1 cellular context compared by ENCODE assay signal in the genomic region with DNA sequence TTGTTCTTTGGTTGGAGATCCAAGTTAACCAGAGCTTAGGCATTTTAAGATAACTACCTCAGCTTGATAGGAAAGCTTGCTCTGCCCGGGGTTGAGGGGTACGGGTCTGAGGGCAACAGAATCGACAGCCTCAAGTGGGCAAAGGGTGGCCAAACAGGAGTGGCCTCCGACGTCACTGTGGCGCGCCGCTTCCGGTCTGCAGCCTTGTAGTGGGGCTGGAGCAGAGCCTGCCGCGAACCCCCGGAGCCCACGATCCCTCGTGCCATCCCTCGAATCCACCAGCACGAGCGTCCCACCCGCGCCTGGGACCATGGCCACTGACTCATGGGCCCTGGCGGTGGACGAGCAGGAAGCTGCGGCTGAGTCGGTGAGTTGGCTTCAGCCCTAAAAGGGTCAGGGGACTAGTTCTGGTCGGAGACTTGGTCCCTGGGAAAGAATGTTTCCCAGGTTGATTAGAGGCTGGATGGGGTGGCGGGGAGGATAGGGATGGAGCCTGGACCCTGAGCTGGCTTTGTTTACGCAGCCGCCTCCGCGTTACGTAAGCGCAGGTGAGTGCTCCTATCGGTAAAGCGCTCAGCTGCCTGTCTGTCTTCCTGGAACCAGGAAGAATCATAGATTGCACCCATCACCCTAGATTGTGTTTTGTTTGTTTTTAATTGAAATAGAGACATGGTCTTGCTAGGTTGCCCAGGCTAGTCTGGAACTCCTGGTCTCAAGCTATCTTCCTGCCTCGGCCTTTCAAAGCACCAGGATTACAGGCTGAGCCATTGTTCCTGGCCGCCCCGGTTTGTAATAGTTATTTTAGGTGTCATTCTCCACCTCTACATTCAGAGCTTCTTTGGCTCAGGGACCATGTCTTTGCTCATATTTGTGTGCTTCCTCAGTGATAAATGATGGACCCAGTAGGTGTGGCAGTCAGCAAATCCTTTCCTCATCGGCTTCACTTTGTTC.
TF ChIP-seq lines count a peak whose summit lies in the region.

A gene (plus strand): TSS at position 199 of the 951 bp plus-strand sequence. CDS start 112 bp downstream, at position 311.

TF ChIP-seq in HepG2, 621 proteins besides CTCF, POLR2A, EP300 and RAD21 (continued from another document and continues in another):
- TF ChIP-seq, protein P1, sequence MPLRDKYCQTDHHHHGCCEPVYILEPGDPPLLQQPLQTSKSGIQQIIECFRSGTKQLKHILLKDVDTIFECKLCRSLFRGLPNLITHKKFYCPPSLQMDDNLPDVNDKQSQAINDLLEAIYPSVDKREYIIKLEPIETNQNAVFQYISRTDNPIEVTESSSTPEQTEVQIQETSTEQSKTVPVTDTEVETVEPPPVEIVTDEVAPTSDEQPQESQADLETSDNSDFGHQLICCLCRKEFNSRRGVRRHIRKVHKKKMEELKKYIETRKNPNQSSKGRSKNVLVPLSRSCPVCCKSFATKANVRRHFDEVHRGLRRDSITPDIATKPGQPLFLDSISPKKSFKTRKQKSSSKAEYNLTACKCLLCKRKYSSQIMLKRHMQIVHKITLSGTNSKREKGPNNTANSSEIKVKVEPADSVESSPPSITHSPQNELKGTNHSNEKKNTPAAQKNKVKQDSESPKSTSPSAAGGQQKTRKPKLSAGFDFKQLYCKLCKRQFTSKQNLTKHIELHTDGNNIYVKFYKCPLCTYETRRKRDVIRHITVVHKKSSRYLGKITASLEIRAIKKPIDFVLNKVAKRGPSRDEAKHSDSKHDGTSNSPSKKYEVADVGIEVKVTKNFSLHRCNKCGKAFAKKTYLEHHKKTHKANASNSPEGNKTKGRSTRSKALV (CRISPR knock-in tag; IDR thresholded peaks at IDR 0.05): no peak; the same call in 1 of the 2 replicates
- peak; percentile 91 for TF ChIP-seq CEBPG (CRISPR knock-in tag; IDR thresholded peaks at IDR 0.05)
- no peak for TF ChIP-seq ZNF781 (CRISPR knock-in tag; IDR thresholded peaks at IDR 0.05; ENCODE audit: borderline replicate concordance, not compliant biosample characterization)
- peak; percentile 99 for TF ChIP-seq ZNF788 (CRISPR knock-in tag; IDR thresholded peaks at IDR 0.05; ENCODE audit: borderline replicate concordance)
- TF ChIP-seq, protein P2, sequence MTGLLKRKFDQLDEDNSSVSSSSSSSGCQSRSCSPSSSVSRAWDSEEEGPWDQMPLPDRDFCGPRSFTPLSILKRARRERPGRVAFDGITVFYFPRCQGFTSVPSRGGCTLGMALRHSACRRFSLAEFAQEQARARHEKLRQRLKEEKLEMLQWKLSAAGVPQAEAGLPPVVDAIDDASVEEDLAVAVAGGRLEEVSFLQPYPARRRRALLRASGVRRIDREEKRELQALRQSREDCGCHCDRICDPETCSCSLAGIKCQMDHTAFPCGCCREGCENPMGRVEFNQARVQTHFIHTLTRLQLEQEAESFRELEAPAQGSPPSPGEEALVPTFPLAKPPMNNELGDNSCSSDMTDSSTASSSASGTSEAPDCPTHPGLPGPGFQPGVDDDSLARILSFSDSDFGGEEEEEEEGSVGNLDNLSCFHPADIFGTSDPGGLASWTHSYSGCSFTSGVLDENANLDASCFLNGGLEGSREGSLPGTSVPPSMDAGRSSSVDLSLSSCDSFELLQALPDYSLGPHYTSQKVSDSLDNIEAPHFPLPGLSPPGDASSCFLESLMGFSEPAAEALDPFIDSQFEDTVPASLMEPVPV (CRISPR knock-in tag; IDR thresholded peaks at IDR 0.05): peak; percentile 96
- peak; percentile 72 for TF ChIP-seq GABPA (IDR thresholded peaks at IDR 0.05; ENCODE audit: low read depth, low read length)
- TF ChIP-seq GABPA (CRISPR knock-in tag; IDR thresholded peaks at IDR 0.05; ENCODE audit: low read depth): peak; percentile 94
- peak; percentile 56; the same call in 1 of the 2 replicates for TF ChIP-seq PPARG (CRISPR knock-in tag; conservative IDR thresholded peaks at IDR 0.05)
- TF ChIP-seq ZNF75D (CRISPR knock-in tag; IDR thresholded peaks at IDR 0.05; ENCODE audit: borderline replicate concordance): no peak
- TF ChIP-seq NKX3-1 (CRISPR knock-in tag; IDR thresholded peaks at IDR 0.05): no peak
- no peak; the same call in 1 of the 2 replicates for TF ChIP-seq ZNF746 (CRISPR knock-in tag; IDR thresholded peaks at IDR 0.05)
- TF ChIP-seq, protein P3, sequence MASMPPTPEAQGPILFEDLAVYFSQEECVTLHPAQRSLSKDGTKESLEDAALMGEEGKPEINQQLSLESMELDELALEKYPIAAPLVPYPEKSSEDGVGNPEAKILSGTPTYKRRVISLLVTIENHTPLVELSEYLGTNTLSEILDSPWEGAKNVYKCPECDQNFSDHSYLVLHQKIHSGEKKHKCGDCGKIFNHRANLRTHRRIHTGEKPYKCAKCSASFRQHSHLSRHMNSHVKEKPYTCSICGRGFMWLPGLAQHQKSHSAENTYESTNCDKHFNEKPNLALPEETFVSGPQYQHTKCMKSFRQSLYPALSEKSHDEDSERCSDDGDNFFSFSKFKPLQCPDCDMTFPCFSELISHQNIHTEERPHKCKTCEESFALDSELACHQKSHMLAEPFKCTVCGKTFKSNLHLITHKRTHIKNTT (CRISPR knock-in tag; IDR thresholded peaks at IDR 0.05): 0 out of 2 replicates have a peak, but pooled peaks have one; percentile 49
- peak; percentile 93; the same call in 1 of the 2 replicates for TF ChIP-seq ZFYVE20 (CRISPR knock-in tag; IDR thresholded peaks at IDR 0.05; ENCODE audit: borderline replicate concordance, low read depth)
- TF ChIP-seq, protein P4, sequence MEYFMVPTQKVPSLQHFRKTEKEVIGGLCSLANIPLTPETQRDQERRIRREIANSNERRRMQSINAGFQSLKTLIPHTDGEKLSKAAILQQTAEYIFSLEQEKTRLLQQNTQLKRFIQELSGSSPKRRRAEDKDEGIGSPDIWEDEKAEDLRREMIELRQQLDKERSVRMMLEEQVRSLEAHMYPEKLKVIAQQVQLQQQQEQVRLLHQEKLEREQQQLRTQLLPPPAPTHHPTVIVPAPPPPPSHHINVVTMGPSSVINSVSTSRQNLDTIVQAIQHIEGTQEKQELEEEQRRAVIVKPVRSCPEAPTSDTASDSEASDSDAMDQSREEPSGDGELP (IDR thresholded peaks at IDR 0.05; ENCODE audit: borderline replicate concordance, low read depth): peak; percentile 94
- TF ChIP-seq ZNF773 (CRISPR knock-in tag; IDR thresholded peaks at IDR 0.05; ENCODE audit: borderline replicate concordance): no peak
- TF ChIP-seq TCF12 (IDR thresholded peaks at IDR 0.05): no peak
- TF ChIP-seq TCF12 (CRISPR knock-in tag; IDR thresholded peaks at IDR 0.05): peak; percentile 94
- peak; percentile 63 for TF ChIP-seq RXRB (CRISPR knock-in tag; IDR thresholded peaks at IDR 0.05; ENCODE audit: borderline replicate concordance)
- TF ChIP-seq, protein P5, sequence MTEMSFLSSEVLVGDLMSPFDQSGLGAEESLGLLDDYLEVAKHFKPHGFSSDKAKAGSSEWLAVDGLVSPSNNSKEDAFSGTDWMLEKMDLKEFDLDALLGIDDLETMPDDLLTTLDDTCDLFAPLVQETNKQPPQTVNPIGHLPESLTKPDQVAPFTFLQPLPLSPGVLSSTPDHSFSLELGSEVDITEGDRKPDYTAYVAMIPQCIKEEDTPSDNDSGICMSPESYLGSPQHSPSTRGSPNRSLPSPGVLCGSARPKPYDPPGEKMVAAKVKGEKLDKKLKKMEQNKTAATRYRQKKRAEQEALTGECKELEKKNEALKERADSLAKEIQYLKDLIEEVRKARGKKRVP (CRISPR knock-in tag; IDR thresholded peaks at IDR 0.05): peak in 1 of 2 experiments; percentile 77; a peak in 2 of 4 replicates
- no peak for TF ChIP-seq NONO (IDR thresholded peaks at IDR 0.05)
- TF ChIP-seq NONO (CRISPR knock-in tag; conservative IDR thresholded peaks at IDR 0.05): peak; percentile 96
- TF ChIP-seq TGIF2 (CRISPR knock-in tag; IDR thresholded peaks at IDR 0.05): no peak; the same call in none of the 2 replicates
- peak; percentile 79 for TF ChIP-seq AGO1 (IDR thresholded peaks at IDR 0.05; ENCODE audit: low read depth, low read length, poor library complexity, severe bottlenecking)
- TF ChIP-seq SALL2 (CRISPR knock-in tag; IDR thresholded peaks at IDR 0.05): no peak
- peak; percentile 91 for TF ChIP-seq TMF1 (CRISPR knock-in tag; IDR thresholded peaks at IDR 0.05; ENCODE audit: low read depth)
- TF ChIP-seq ISX (CRISPR knock-in tag; conservative IDR thresholded peaks at IDR 0.05): no peak
- TF ChIP-seq, protein P6, sequence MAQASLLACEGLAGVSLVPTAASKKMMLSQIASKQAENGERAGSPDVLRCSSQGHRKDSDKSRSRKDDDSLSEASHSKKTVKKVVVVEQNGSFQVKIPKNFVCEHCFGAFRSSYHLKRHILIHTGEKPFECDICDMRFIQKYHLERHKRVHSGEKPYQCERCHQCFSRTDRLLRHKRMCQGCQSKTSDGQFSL (CRISPR knock-in tag; IDR thresholded peaks at IDR 0.05): no peak
- TF ChIP-seq, protein P7, sequence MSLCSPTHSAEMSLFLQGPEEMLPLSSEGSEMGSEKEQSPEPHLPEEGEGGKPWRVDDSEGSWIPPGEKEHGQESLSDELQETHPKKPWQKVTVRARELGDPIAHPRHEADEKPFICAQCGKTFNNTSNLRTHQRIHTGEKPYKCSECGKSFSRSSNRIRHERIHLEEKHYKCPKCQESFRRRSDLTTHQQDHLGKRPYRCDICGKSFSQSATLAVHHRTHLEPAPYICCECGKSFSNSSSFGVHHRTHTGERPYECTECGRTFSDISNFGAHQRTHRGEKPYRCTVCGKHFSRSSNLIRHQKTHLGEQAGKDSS (CRISPR knock-in tag; IDR thresholded peaks at IDR 0.05; ENCODE audit: borderline replicate concordance, low read depth): peak; percentile 73; the same call in 1 of the 2 replicates
- TF ChIP-seq ZSCAN25 (CRISPR knock-in tag; IDR thresholded peaks at IDR 0.05): peak; percentile 62; the same call in 1 of the 2 replicates
- peak; percentile 81; the same call in 1 of the 2 replicates for TF ChIP-seq ZFP41 (CRISPR knock-in tag; IDR thresholded peaks at IDR 0.05; ENCODE audit: borderline replicate concordance)
- no peak for TF ChIP-seq CCAR2 (optimal IDR thresholded peaks at IDR 0.05; ENCODE audit: low read depth, low read length)
- TF ChIP-seq GATAD1 (CRISPR knock-in tag; IDR thresholded peaks at IDR 0.05): peak; percentile 96
- TF ChIP-seq ERF (CRISPR knock-in tag; IDR thresholded peaks at IDR 0.05): peak; percentile 94
- no peak; the same call in 1 of the 2 replicates for TF ChIP-seq ZNF678 (CRISPR knock-in tag; IDR thresholded peaks at IDR 0.05)
- TF ChIP-seq, protein P8, sequence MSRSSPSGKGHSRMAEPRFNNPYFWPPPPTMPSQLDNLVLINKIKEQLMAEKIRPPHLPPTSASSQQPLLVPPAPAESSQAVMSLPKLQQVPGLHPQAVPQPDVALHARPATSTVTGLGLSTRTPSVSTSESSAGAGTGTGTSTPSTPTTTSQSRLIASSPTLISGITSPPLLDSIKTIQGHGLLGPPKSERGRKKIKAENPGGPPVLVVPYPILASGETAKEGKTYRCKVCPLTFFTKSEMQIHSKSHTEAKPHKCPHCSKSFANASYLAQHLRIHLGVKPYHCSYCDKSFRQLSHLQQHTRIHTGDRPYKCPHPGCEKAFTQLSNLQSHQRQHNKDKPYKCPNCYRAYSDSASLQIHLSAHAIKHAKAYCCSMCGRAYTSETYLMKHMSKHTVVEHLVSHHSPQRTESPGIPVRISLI (CRISPR knock-in tag; IDR thresholded peaks at IDR 0.05; ENCODE audit: borderline replicate concordance): peak; percentile 41; the same call in 1 of the 2 replicates
- no peak for TF ChIP-seq HNRNPK (IDR thresholded peaks at IDR 0.05; ENCODE audit: low read depth, low read length, poor library complexity, severe bottlenecking)
- TF ChIP-seq SMARCC2 (IDR thresholded peaks at IDR 0.05): no peak
- 0 out of 2 replicates have a peak, but pooled peaks have one; percentile 10 for TF ChIP-seq HMG20A (CRISPR knock-in tag; IDR thresholded peaks at IDR 0.05; ENCODE audit: borderline replicate concordance)
- TF ChIP-seq CHD4 (IDR thresholded peaks at IDR 0.05; ENCODE audit: borderline replicate concordance, low read length): no peak
- 0 out of 2 replicates have a peak, but pooled peaks have one; percentile 10 for TF ChIP-seq KLF12 (CRISPR knock-in tag; IDR thresholded peaks at IDR 0.05; ENCODE audit: borderline replicate concordance)
- TF ChIP-seq STAG1 (CRISPR knock-in tag; IDR thresholded peaks at IDR 0.05): no peak
- peak; percentile 98 for TF ChIP-seq TOPORS (CRISPR knock-in tag; IDR thresholded peaks at IDR 0.05)
- TF ChIP-seq, protein P9, sequence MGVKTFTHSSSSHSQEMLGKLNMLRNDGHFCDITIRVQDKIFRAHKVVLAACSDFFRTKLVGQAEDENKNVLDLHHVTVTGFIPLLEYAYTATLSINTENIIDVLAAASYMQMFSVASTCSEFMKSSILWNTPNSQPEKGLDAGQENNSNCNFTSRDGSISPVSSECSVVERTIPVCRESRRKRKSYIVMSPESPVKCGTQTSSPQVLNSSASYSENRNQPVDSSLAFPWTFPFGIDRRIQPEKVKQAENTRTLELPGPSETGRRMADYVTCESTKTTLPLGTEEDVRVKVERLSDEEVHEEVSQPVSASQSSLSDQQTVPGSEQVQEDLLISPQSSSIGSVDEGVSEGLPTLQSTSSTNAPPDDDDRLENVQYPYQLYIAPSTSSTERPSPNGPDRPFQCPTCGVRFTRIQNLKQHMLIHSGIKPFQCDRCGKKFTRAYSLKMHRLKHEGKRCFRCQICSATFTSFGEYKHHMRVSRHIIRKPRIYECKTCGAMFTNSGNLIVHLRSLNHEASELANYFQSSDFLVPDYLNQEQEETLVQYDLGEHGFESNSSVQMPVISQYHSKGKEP (CRISPR knock-in tag; IDR thresholded peaks at IDR 0.05): no peak
- no peak for TF ChIP-seq GTF2F1 (IDR thresholded peaks at IDR 0.05; ENCODE audit: low read length)
- peak; percentile 82 for TF ChIP-seq ZSCAN29 (CRISPR knock-in tag; conservative IDR thresholded peaks at IDR 0.05)
- TF ChIP-seq, protein P10, sequence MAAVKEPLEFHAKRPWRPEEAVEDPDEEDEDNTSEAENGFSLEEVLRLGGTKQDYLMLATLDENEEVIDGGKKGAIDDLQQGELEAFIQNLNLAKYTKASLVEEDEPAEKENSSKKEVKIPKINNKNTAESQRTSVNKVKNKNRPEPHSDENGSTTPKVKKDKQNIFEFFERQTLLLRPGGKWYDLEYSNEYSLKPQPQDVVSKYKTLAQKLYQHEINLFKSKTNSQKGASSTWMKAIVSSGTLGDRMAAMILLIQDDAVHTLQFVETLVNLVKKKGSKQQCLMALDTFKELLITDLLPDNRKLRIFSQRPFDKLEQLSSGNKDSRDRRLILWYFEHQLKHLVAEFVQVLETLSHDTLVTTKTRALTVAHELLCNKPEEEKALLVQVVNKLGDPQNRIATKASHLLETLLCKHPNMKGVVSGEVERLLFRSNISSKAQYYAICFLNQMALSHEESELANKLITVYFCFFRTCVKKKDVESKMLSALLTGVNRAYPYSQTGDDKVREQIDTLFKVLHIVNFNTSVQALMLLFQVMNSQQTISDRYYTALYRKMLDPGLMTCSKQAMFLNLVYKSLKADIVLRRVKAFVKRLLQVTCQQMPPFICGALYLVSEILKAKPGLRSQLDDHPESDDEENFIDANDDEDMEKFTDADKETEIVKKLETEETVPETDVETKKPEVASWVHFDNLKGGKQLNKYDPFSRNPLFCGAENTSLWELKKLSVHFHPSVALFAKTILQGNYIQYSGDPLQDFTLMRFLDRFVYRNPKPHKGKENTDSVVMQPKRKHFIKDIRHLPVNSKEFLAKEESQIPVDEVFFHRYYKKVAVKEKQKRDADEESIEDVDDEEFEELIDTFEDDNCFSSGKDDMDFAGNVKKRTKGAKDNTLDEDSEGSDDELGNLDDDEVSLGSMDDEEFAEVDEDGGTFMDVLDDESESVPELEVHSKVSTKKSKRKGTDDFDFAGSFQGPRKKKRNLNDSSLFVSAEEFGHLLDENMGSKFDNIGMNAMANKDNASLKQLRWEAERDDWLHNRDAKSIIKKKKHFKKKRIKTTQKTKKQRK (IDR thresholded peaks at IDR 0.05; ENCODE audit: low read length): no peak
- TF ChIP-seq IRX3 (CRISPR knock-in tag; IDR thresholded peaks at IDR 0.05; ENCODE audit: borderline replicate concordance, low read depth): peak; percentile 89; the same call in 1 of the 2 replicates
- TF ChIP-seq ZNF367 (CRISPR knock-in tag; IDR thresholded peaks at IDR 0.05; ENCODE audit: borderline replicate concordance): no peak
- no peak; the same call in 1 of the 2 replicates for TF ChIP-seq JUNB (CRISPR knock-in tag; IDR thresholded peaks at IDR 0.05; ENCODE audit: borderline replicate concordance)
